Comparison of ENCODE assay signal across 15 cellular contexts in the genomic region with DNA sequence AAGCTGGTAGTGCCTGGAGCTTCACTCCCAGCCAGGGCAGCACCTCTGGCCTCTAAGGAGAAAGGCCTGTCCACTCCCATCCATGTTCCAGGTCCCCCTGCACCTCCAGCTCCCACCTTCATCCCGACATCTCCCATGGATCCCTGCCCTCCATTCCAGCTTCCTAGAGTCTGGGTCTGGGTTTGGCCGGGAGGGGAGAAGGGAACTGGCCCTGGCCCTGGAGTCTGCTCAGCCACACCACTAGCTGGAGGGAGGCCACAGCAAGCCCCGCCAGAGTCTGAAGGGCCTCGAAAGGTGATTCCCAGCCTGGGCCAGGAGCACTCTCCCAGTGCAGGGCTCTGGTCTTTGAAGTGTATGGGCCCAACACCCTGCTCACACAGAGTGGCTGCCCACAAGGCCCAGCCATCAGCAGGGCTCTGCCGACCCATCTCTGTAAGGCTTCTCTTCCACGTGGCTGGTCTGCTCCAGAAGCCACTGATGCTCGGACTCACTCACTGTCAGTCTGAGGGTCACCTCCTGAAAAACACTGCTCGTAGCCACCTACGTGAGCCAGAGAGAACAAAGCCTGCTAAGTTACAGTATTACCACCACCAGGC. TPM values are rescaled to one million over a fixed set of nuclear protein-coding genes. Genes with fewer than 3 reads are reported as not detected.
DNase-seq lines count a peak whose midpoint lies in the region; ATAC-seq and TF ChIP-seq lines count a peak whose summit lies in the region.
"Had no signal": no experiment of that assay in that cellular context is flagged by ENCODE, and none has a peak within 500 bp of the region (broad histone marks: within the 10 kb centered on the region; RNA-seq: fewer than 3 reads in every experiment).

No MANE protein-coding gene starts in this region.

- peak overlapping the region; percentile 15 for H3K27ac Mint-ChIP-seq in activated CD8-positive, alpha-beta memory T cell treated with anti-CD3 and anti-CD28 coated beads, Interleukin-2, amount 10 ng/mL, durations not matched to agents 7 days and 5 days
- peak overlapping the region; percentile 59 for H3K27ac Mint-ChIP-seq in activated naive CD8-positive, alpha-beta T cell treated with anti-CD3 and anti-CD28 coated beads, Interleukin-2, amount 50 U/mL, for 24 hours
- H3K27ac Mint-ChIP-seq: HFFc6 had no signal

- H2AFZ ChIP-seq in neuronal stem cell (ENCODE audit: low read length): no peak overlapping the region

- DNase-seq in activated CD8-positive, alpha-beta memory T cell treated with anti-CD3 and anti-CD28 coated beads, Interleukin-2, amount 10 ng/mL, durations not matched to agents 7 days and 5 days: no peak
- no peak for DNase-seq in activated CD8-positive, alpha-beta memory T cell treated with anti-CD3 and anti-CD28 coated beads for 24 hours
- DNase-seq in NB4 (ENCODE audit: low read depth): peak; percentile 7
- DNase-seq in activated naive CD8-positive, alpha-beta T cell treated with anti-CD3 and anti-CD28 coated beads, Interleukin-2, amount 50 U/mL, for 24 hours: no peak
- DNase-seq in neuronal stem cell (ENCODE audit: low spot score): no peak
- DNase-seq in A673 (ENCODE audit: low spot score): no peak
- DNase-seq in mucosa of descending colon: no peak
- DNase-seq: Karpas-422, MG63 had no signal

- no peak overlapping the region for H4K8ac ChIP-seq in neuronal stem cell (ENCODE audit: low read depth, low read length)

- H2BK15ac ChIP-seq in neuronal stem cell (ENCODE audit: low read length): no peak overlapping the region

- TF ChIP-seq POLR2A in NB4 (IDR thresholded peaks at IDR 0.05; ENCODE audit: extremely low read depth, insufficient read length): peak; percentile 11

- no peak overlapping the region for H3K14ac ChIP-seq in neuronal stem cell (ENCODE audit: low read length)

- no TSS peak for BruUV-seq in A673 (replicated peaks; lab: Mats Ljungman, UMichigan)

- no peaks in the 10 kb centered on the region for H3K9me3 Mint-ChIP-seq in activated CD8-positive, alpha-beta memory T cell treated with anti-CD3 and anti-CD28 coated beads, Interleukin-2, amount 10 ng/mL, durations not matched to agents 7 days and 5 days (ENCODE audit: low read depth)
- no peaks in the 10 kb centered on the region for H3K9me3 Mint-ChIP-seq in activated naive CD8-positive, alpha-beta T cell treated with anti-CD3 and anti-CD28 coated beads, Interleukin-2, amount 50 U/mL, for 24 hours
- H3K9me3 Mint-ChIP-seq: HFFc6 had no signal

- no peak overlapping the region for H3K4me3 ChIP-seq in NB4 (ENCODE audit: low read depth, low read length)
- H3K4me3 ChIP-seq in neuronal stem cell (ENCODE audit: low read length in 2 of 2): no peak overlapping the region
- no peak overlapping the region for H3K4me3 ChIP-seq in A673 (ENCODE audit: low read depth, low read length, poor library complexity, severe bottlenecking)
- no peak overlapping the region for H3K4me3 ChIP-seq in mucosa of descending colon
- H3K4me3 ChIP-seq: BLaER1, MG63, Peyer's patch had no signal

- peak overlapping the region; percentile 32 for H2BK5ac ChIP-seq in neuronal stem cell (ENCODE audit: low read length)

- H3K27me3 Mint-ChIP-seq in activated CD8-positive, alpha-beta memory T cell treated with anti-CD3 and anti-CD28 coated beads, Interleukin-2, amount 10 ng/mL, durations not matched to agents 7 days and 5 days: no peaks in the 10 kb centered on the region
- H3K27me3 Mint-ChIP-seq in activated naive CD8-positive, alpha-beta T cell treated with anti-CD3 and anti-CD28 coated beads, Interleukin-2, amount 50 U/mL, for 24 hours: no peaks in the 10 kb centered on the region

- H3K9me3 ChIP-seq in neuronal stem cell (replicated peaks in 1 of 2; ENCODE audit: control insufficient read depth in 2 of 2, insufficient read depth in 1 of 2, low read depth in 1 of 2, low read length in 2 of 2) (peaks cover 0 to 2% of the 10 kb centered on the region in 2 donors), A673 (ENCODE audit: low read depth, low read length, poor library complexity, severe bottlenecking) (no peaks in the 10 kb centered on the region), mucosa of descending colon (no peaks in the 10 kb centered on the region)
- H3K9me3 ChIP-seq: BLaER1, MG63, Peyer's patch had no signal

- TF ChIP-seq CTCF in NB4 (IDR thresholded peaks at IDR 0.05; ENCODE audit: low read depth, low read length) (no peak), A673 (conservative IDR thresholded peaks at IDR 0.05; ENCODE audit: low read depth, low read length) (no peak), mucosa of descending colon (IDR thresholded peaks at IDR 0.05) (no peak)

- H3K4me1 ChIP-seq in neuronal stem cell (ENCODE audit: control insufficient read depth in 2 of 2, insufficient read depth in 1 of 2, low read depth in 1 of 2, low read length in 2 of 2) (peaks cover 2 to 9% of the 10 kb centered on the region in 2 donors), A673 (ENCODE audit: insufficient read depth, low read length, poor library complexity, severe bottlenecking) (no peaks in the 10 kb centered on the region), mucosa of descending colon (ENCODE audit: low read depth) (peaks cover 15% of the 10 kb centered on the region)

- H4K91ac ChIP-seq in neuronal stem cell (ENCODE audit: low read depth, low read length, poor library complexity): no peak overlapping the region

- H3K36me3 ChIP-seq in neuronal stem cell (replicated peaks in 1 of 2; ENCODE audit: control insufficient read depth in 2 of 2, insufficient read depth in 2 of 2, low read length in 2 of 2) (peaks cover 32 to 71% of the 10 kb centered on the region in 2 donors), A673 (ENCODE audit: insufficient read depth, low read length, poor library complexity, severe bottlenecking) (peaks cover 40% of the 10 kb centered on the region), mucosa of descending colon (ENCODE audit: low read depth) (no peaks in the 10 kb centered on the region)

- peaks cover 34% of the 10 kb centered on the region for H3K36me3 Mint-ChIP-seq in activated CD8-positive, alpha-beta memory T cell treated with anti-CD3 and anti-CD28 coated beads, Interleukin-2, amount 10 ng/mL, durations not matched to agents 7 days and 5 days
- H3K36me3 Mint-ChIP-seq in activated naive CD8-positive, alpha-beta T cell treated with anti-CD3 and anti-CD28 coated beads, Interleukin-2, amount 50 U/mL, for 24 hours (ENCODE audit: low read depth): peaks cover 37% of the 10 kb centered on the region

- no peak overlapping the region for H2BK12ac ChIP-seq in neuronal stem cell (ENCODE audit: low read length)

- no peak overlapping the region for H2BK120ac ChIP-seq in neuronal stem cell (ENCODE audit: low read depth, low read length)

- H3K4me1 Mint-ChIP-seq in activated CD8-positive, alpha-beta memory T cell treated with anti-CD3 and anti-CD28 coated beads, Interleukin-2, amount 10 ng/mL, durations not matched to agents 7 days and 5 days: peaks cover 29% of the 10 kb centered on the region
- peaks cover 29% of the 10 kb centered on the region for H3K4me1 Mint-ChIP-seq in activated naive CD8-positive, alpha-beta T cell treated with anti-CD3 and anti-CD28 coated beads, Interleukin-2, amount 50 U/mL, for 24 hours

- peaks cover 7% of the 10 kb centered on the region for H3K79me1 ChIP-seq in neuronal stem cell (ENCODE audit: low read depth, low read length)

- no peak overlapping the region for H3K23ac ChIP-seq in neuronal stem cell (ENCODE audit: low read depth, low read length, poor library complexity)

- no peak overlapping the region for H3K27ac ChIP-seq in neuronal stem cell (replicated peaks; ENCODE audit: low read length)
- no peak overlapping the region for H3K27ac ChIP-seq in A673 (ENCODE audit: low read depth, low read length, poor library complexity, severe bottlenecking)
- H3K27ac ChIP-seq: 22Rv1, BLaER1 had no signal

- H3K27me3 ChIP-seq in neuronal stem cell (ENCODE audit: control insufficient read depth in 3 of 3, insufficient read depth in 3 of 3, low read depth in 1 of 3, low read length in 3 of 3): no peaks in the 10 kb centered on the region
- no peaks in the 10 kb centered on the region for H3K27me3 ChIP-seq in A673 (replicated peaks; ENCODE audit: insufficient read depth, low read depth, low read length, poor library complexity)
- H3K27me3 ChIP-seq: BLaER1, MG63, Peyer's patch had no signal

- no peak overlapping the region for H3K4me3 Mint-ChIP-seq in activated CD8-positive, alpha-beta memory T cell treated with anti-CD3 and anti-CD28 coated beads, Interleukin-2, amount 10 ng/mL, durations not matched to agents 7 days and 5 days
- no peak overlapping the region for H3K4me3 Mint-ChIP-seq in activated naive CD8-positive, alpha-beta T cell treated with anti-CD3 and anti-CD28 coated beads, Interleukin-2, amount 50 U/mL, for 24 hours
- H3K4me3 Mint-ChIP-seq: HFFc6 had no signal

- H3K4me2 ChIP-seq in neuronal stem cell (ENCODE audit: insufficient read depth, low read length, poor library complexity, severe bottlenecking): no peak overlapping the region
- H3K4me2 ChIP-seq: BLaER1 had no signal

- POLR2A ChIA-PET in A673 (lab: Charles Lee; ENCODE audit: low non-redundant PET): no interaction called here

- CTCF ChIA-PET in activated CD8-positive, alpha-beta memory T cell treated with anti-CD3 and anti-CD28 coated beads, Interleukin-2, amount 10 ng/mL, durations not matched to agents 7 days and 5 days (lab: Charles Lee): interaction anchor here (0.9 to 8.5 kb wide), 13 partner anchors 8 to 205 kb away, joined by 3 to 206 read pairs (median 5); partner anchors contain the start of gene RAB37
- CTCF ChIA-PET in A673 (lab: Charles Lee): no interaction called here

- ATAC-seq in activated CD8-positive, alpha-beta memory T cell treated with anti-CD3 and anti-CD28 coated beads, Interleukin-2, amount 10 ng/mL, durations not matched to agents 7 days and 5 days: no peak
- no peak for ATAC-seq in activated naive CD8-positive, alpha-beta T cell treated with anti-CD3 and anti-CD28 coated beads, Interleukin-2, amount 50 U/mL, for 24 hours
- ATAC-seq in HG03097 (IDR thresholded peaks at IDR 0.05; ENCODE audit: low FRiP score, unreplicated experiment) (no peak), mucosa of descending colon (no peak)

- WGBS in neuronal stem cell (ENCODE audit: extremely low coverage in 2 of 2, insufficient read length in 2 of 2, insufficient replicate concordance in 1 of 2), 2 donors: no CpG with 5 or more reads among the region's 9 CpGs

- no peak overlapping the region for H3K9ac ChIP-seq in neuronal stem cell (ENCODE audit: low read depth, low read length, poor library complexity)
- H3K9ac ChIP-seq: BLaER1 had no signal

- intact Hi-C loops in A673 (cut with micrococcal nuclease; ENCODE audit: unreplicated experiment): no loop called here
- intact Hi-C loops in mucosa of descending colon (cut with DNase I, micrococcal nuclease): loop anchor here in 1 of 2 donors (2.0 kb wide), 1 partner anchor 25 kb away; no protein-coding TSS in a partner anchor

- H3K18ac ChIP-seq in neuronal stem cell (ENCODE audit: low read length): no peak overlapping the region

- no peak overlapping the region for H2AK5ac ChIP-seq in neuronal stem cell (ENCODE audit: low read depth, low read length)

- no peak overlapping the region for H3K4ac ChIP-seq in neuronal stem cell (ENCODE audit: low read length)

RNA-seq across cellular contexts. Expression of gene NAT9, which starts 4.7 kb away (rescaled TPM):
- 10 to 100 TPM; 34.1 to 34.5 TPM for total RNA-seq in activated CD8-positive, alpha-beta memory T cell treated with anti-CD3 and anti-CD28 coated beads, Interleukin-2, amount 10 ng/mL, durations not matched to agents 7 days and 5 days
- polyA plus RNA-seq in neuronal stem cell (2013, experiment 1 of 2): 38.7 TPM
- 39.5 TPM for polyA plus RNA-seq in neuronal stem cell (2013, experiment 2 of 2)
- total RNA-seq in A673 (2021): 55.6 and 60.6 TPM in 2 replicates
- total RNA-seq in mucosa of descending colon: 10 to 100 TPM; 35.8 to 40.6 (median 39.8) TPM

RNA-seq across cellular contexts. Expression of gene NHERF1, which starts 23.0 kb away (rescaled TPM):
- 100 to 1,000 TPM; 284 to 377 TPM for total RNA-seq in activated CD8-positive, alpha-beta memory T cell treated with anti-CD3 and anti-CD28 coated beads, Interleukin-2, amount 10 ng/mL, durations not matched to agents 7 days and 5 days
- 67.4 TPM for polyA plus RNA-seq in neuronal stem cell (2013, experiment 1 of 2)
- polyA plus RNA-seq in neuronal stem cell (2013, experiment 2 of 2): 67.1 TPM
- total RNA-seq in A673 (2021) (33.8 and 47.9 TPM in 2 replicates), mucosa of descending colon (100 to 1,000 TPM; 109 to 281 (median 164) TPM)

RNA-seq across cellular contexts. Expression of gene RAB37, which starts 34.4 kb away (rescaled TPM):
- 10 to 100 TPM; 36.7 to 51.7 TPM for total RNA-seq in activated CD8-positive, alpha-beta memory T cell treated with anti-CD3 and anti-CD28 coated beads, Interleukin-2, amount 10 ng/mL, durations not matched to agents 7 days and 5 days
- polyA plus RNA-seq in neuronal stem cell (2013, experiment 1 of 2): 1.6 TPM
- polyA plus RNA-seq in neuronal stem cell (2013, experiment 2 of 2): 1.4 TPM
- not detected in 2 replicates for total RNA-seq in A673 (2021)
- total RNA-seq in mucosa of descending colon: 1 to 10 TPM; 4.3 to 9.8 (median 9.0) TPM

RNA-seq across cellular contexts. Expression of gene CD300LF, which starts 58.7 kb away (rescaled TPM):
- total RNA-seq in activated CD8-positive, alpha-beta memory T cell treated with anti-CD3 and anti-CD28 coated beads, Interleukin-2, amount 10 ng/mL, durations not matched to agents 7 days and 5 days: not detected
- polyA plus RNA-seq in neuronal stem cell (2013, experiment 1 of 2): not detected
- polyA plus RNA-seq in neuronal stem cell (2013, experiment 2 of 2): not detected
- not detected in 2 replicates for total RNA-seq in A673 (2021)
- total RNA-seq in mucosa of descending colon: 1 to 10 TPM; 2.0 TPM
- total RNA-seq: HFFc6, Right ventricle myocardium superior had no signal
